In the genomic region with DNA sequence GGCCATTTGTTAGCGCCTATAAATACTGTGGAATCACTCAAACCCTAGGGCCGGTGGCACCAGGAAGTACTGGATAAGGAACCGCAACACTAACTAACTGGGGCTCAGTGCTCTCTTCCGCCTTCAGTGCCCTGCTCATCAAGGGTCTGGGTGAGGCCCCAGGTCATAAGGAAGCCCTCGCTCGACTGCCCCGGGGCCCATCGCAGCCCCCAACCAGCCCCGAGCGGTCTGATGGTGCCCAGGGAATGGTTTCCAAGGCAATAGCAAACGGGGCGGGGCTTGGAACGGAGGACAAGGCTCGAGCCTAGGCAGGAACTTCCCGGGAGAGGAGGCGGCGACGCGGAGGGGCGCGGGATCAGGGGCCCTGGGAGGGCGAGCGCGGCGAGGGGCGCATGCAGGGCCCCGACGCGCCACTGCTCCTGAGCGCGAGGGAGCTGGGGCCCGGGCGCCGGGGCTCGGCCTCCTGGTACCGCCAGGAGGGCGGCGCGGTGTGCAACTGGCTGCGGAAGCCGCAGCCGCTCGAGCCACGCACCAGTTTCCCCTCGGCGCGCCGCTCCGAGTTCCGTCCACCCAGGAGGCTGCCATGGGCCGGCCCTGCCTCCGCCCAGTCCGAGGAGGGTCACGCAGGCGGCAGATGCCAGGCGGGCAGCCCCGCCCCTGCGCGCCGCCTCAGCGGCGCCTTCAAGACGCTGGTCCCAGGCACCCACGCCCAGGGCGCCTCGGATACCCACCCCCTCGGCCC, we compare ENCODE assay signal across 8 cellular contexts. TPM values are rescaled to one million over a fixed set of nuclear protein-coding genes. Genes with fewer than 3 reads are reported as not detected.
DNase-seq lines count a peak whose midpoint lies in the region; ATAC-seq and TF ChIP-seq lines count a peak whose summit lies in the region.

A gene with protein sequence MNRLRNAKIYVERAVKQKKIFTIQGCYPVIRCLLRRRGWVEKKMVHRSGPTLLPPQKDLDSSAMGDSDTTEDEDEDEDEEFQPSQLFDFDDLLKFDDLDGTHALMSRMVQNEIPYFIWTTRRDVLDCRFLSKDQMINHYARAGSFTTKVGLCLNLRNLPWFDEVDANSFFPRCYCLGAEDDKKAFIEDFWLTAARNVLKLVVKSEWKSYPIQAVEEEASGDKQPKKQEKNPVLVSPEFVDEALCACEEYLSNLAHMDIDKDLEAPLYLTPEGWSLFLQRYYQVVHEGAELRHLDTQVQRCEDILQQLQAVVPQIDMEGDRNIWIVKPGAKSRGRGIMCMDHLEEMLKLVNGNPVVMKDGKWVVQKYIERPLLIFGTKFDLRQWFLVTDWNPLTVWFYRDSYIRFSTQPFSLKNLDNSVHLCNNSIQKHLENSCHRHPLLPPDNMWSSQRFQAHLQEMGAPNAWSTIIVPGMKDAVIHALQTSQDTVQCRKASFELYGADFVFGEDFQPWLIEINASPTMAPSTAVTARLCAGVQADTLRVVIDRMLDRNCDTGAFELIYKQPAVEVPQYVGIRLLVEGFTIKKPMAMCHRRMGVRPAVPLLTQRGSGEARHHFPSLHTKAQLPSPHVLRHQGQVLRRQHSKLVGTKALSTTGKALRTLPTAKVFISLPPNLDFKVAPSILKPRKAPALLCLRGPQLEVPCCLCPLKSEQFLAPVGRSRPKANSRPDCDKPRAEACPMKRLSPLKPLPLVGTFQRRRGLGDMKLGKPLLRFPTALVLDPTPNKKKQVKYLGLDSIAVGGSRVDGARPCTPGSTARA (plus strand): TSS at position 648 of the 742 bp plus-strand sequence. CDS start 400 bp downstream, outside the sequence.

- peak; percentile 92 for DNase-seq in AG20443 (ENCODE audit: low spot score)
- peak; percentile 57 for DNase-seq in RPMI8226
- DNase-seq in activated effector memory CD4-positive, alpha-beta T cell treated with anti-CD3 and anti-CD28 coated beads, Interleukin-2, amount 50 U/mL, for 16 hours, result peak; percentile 78
- DNase-seq in fibroblast of the aortic adventitia (ENCODE audit: low read depth), result peak; percentile 51
- peak; percentile 33 to 50 (median 43) for DNase-seq in naive thymus-derived CD4-positive, alpha-beta T cell

- TF ChIP-seq CTCF in fibroblast of the aortic adventitia (IDR thresholded peaks at IDR 0.05; ENCODE audit: insufficient read depth, low read length), result no peak

- WGBS in thymus, result 2% methylated on average over 67 of the region's 67 CpGs

- POLR2A ChIA-PET in naive thymus-derived CD4-positive, alpha-beta T cell (lab: Charles Lee), result interaction anchor here (0.6 to 5.9 kb wide), 14 partner anchors 9 to 432 kb away, joined by 3 to 61 read pairs (median 5); a partner anchor contains a TSS

- peak within 1 kb of the TSS; percentile 89 to 96 (median 92) for H3K4me3 Mint-ChIP-seq in naive thymus-derived CD4-positive, alpha-beta T cell

- H3K9me3 Mint-ChIP-seq in naive thymus-derived CD4-positive, alpha-beta T cell, result no peaks in the 10 kb centered on the region

- no peaks in the 10 kb centered on the region for H3K9me3 ChIP-seq in naive thymus-derived CD4-positive, alpha-beta T cell (ENCODE audit: control insufficient read depth in 2 of 3, low read length in 3 of 3)
- H3K9me3 ChIP-seq in thymus (ENCODE audit: control insufficient read depth), result no peaks in the 10 kb centered on the region

- CTCF ChIA-PET in naive thymus-derived CD4-positive, alpha-beta T cell (lab: Charles Lee), result interaction anchor here (1.1 kb wide), 1 partner anchor 17 kb away, joined by 3 read pairs; a partner anchor contains a TSS

- peaks cover 21 to 28% of the 10 kb centered on the region in 2 donors for H3K4me1 ChIP-seq in naive thymus-derived CD4-positive, alpha-beta T cell (ENCODE audit: control insufficient read depth in 2 of 2, insufficient read depth in 2 of 2, low read length in 2 of 2)
- peaks cover 2% of the 10 kb centered on the region for H3K4me1 ChIP-seq in thymus (ENCODE audit: control insufficient read depth, insufficient read depth, low read length)

- peak within 1 kb of the TSS; percentile 92 to 98 (median 96) for H3K27ac Mint-ChIP-seq in naive thymus-derived CD4-positive, alpha-beta T cell

- peaks cover 0 to 22% (median 0%) of the 10 kb centered on the region in 5 donors for H3K36me3 Mint-ChIP-seq in naive thymus-derived CD4-positive, alpha-beta T cell

- no peaks in the 10 kb centered on the region for H3K27me3 Mint-ChIP-seq in naive thymus-derived CD4-positive, alpha-beta T cell

- ATAC-seq in GM19025 (IDR thresholded peaks at IDR 0.05; ENCODE audit: low read depth, unreplicated experiment), result peak; percentile 49
- ATAC-seq in HG03571 (IDR thresholded peaks at IDR 0.05; ENCODE audit: unreplicated experiment), result peak; percentile 44
- ATAC-seq in naive thymus-derived CD4-positive, alpha-beta T cell, result peak; percentile 76

- H3K27ac ChIP-seq in naive thymus-derived CD4-positive, alpha-beta T cell (ENCODE audit: low read depth, low read length), result peak within 1 kb of the TSS; percentile 90
- peak within 1 kb of the TSS; percentile 93 for H3K27ac ChIP-seq in thymus (ENCODE audit: low read depth)

- H3K36me3 ChIP-seq in naive thymus-derived CD4-positive, alpha-beta T cell (ENCODE audit: control insufficient read depth in 2 of 3, insufficient read depth in 3 of 3, low read length in 3 of 3), result peaks cover 4 to 25% (median 14%) of the 10 kb centered on the region in 3 experiments
- H3K36me3 ChIP-seq in thymus (ENCODE audit: control insufficient read depth, insufficient read depth), result peaks cover 30% of the 10 kb centered on the region

- no peaks in the 10 kb centered on the region for H3K27me3 ChIP-seq in naive thymus-derived CD4-positive, alpha-beta T cell (ENCODE audit: control insufficient read depth in 2 of 2, insufficient read depth in 2 of 2, low read length in 2 of 2)
- no peaks in the 10 kb centered on the region for H3K27me3 ChIP-seq in thymus (ENCODE audit: control insufficient read depth, insufficient read depth)

- H3K4me3 ChIP-seq in fibroblast of the aortic adventitia (ENCODE audit: low read depth, low read length), result peak within 1 kb of the TSS; percentile 65
- peak within 1 kb of the TSS; percentile 76 for H3K4me3 ChIP-seq in naive thymus-derived CD4-positive, alpha-beta T cell (ENCODE audit: low read length)
- peak within 1 kb of the TSS; percentile 73 for H3K4me3 ChIP-seq in thymus (ENCODE audit: low read length)

- intact Hi-C loops in naive thymus-derived CD4-positive, alpha-beta T cell (cut with micrococcal nuclease), result loop anchor here (1.0 to 5.0 kb wide), 7 partner anchors 16 to 137 kb away; a partner anchor contains a TSS

- peaks cover 31 to 41% (median 38%) of the 10 kb centered on the region in 7 donors for H3K4me1 Mint-ChIP-seq in naive thymus-derived CD4-positive, alpha-beta T cell

RNA-seq across cellular contexts. Expression of the gene that starts here (rescaled TPM):
- total RNA-seq in fibroblast of the aortic adventitia (ENCODE audit: low replicate concordance), result 34.3 and 40.8 TPM in 2 replicates
- 100 to 1,000 TPM in 1 of 5 experiments, 10 to 100 TPM in 4; 54.9 to 106 (median 68.0) TPM for total RNA-seq in naive thymus-derived CD4-positive, alpha-beta T cell
- polyA plus RNA-seq in naive thymus-derived CD4-positive, alpha-beta T cell, result 1 to 10 TPM; 2.5 to 3.3 TPM
- 84.0 TPM for polyA plus RNA-seq in thymus

Comparison
In these comparisons a context has a peak if more than half of its experiments do, and no peak if none do; other contexts are left out.
1. Peak in every context shown above with its lines: DNase-seq, ATAC-seq, H3K4me3 ChIP-seq and H3K27ac ChIP-seq.
2. RNA of the gene that starts here (polyA plus RNA-seq): 84.0 TPM in thymus (single experiment); 2.5 to 3.3 TPM in naive thymus-derived CD4-positive, alpha-beta T cell; every median in the first group is over 10 times any median in the second.